In the genomic region with DNA sequence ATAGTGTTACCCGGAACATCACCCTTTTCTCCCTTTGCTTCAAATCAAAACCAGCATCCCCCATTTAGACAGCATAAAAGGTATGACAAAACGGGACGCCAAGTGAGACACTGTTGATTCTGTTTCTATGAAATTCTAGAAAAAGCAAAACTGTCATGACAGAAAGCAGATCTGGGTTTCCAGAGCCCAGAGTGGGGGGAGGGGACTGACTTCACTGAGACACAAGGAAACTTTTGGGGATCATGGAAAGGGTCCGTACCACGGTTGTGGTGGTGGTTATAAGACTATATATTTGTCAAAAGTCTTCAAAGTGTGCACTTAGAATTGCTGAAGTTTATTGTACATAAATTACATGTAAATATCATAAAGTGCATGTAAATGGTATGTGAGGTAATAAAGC, we compare ENCODE assay signal across 23 cellular contexts.
DNase-seq lines count a peak whose midpoint lies in the region; ATAC-seq, FAIRE-seq and TF ChIP-seq lines count a peak whose summit lies in the region.
"Had no signal": no experiment of that assay in that cellular context is flagged by ENCODE, and none has a peak within 500 bp of the region (broad histone marks: within the 10 kb centered on the region; RNA-seq: fewer than 3 reads in every experiment).

No MANE protein-coding gene starts in this region.

- H3K27ac Mint-ChIP-seq in nephron = peak overlapping the region; percentile 64 to 89 (median 65)
- H3K27ac Mint-ChIP-seq: activated naive CD8-positive, alpha-beta T cell treated with anti-CD3 and anti-CD28 coated beads for 36 hours; CD4-positive, alpha-beta T cell; dendritic cell treated with granulocyte-macrophage colony-stimulating factor and Interleukin-4, amounts not matched to agents 40 ng/mL and 50 ng/mL, for 4 days; GM23338; T-cell had no signal

- H3K36me3 ChIP-seq in RWPE2 (ENCODE audit: low read depth) (no peaks in the 10 kb centered on the region), H1 (ENCODE audit: control insufficient read depth in 2 of 4, insufficient read depth in 4 of 4, low read length in 3 of 4) (no peaks in the 10 kb centered on the region), subcutaneous abdominal adipose tissue (ENCODE audit: control insufficient read depth in 5 of 5, insufficient read depth in 5 of 5, low read length in 5 of 5) (no peaks in the 10 kb centered on the region)
- H3K36me3 ChIP-seq: thyroid gland had no signal

- H2BK12ac ChIP-seq in H1 (ENCODE audit: low read depth, low read length) = no peak overlapping the region

- peaks cover 54% of the 10 kb centered on the region for H3K4me1 Mint-ChIP-seq in nephron

- CTCF ChIA-PET in H1 (lab: Charles Lee; ENCODE audit: partially characterized antibody) = interaction anchor here (1.0 kb wide), 1 partner anchor 83 kb away, joined by 4 read pairs; the partner anchor contains the start of gene SLC22A3

- ATAC-seq in RWPE2 (ENCODE audit: low read depth) (no peak), HG03432 (IDR thresholded peaks at IDR 0.05; ENCODE audit: unreplicated experiment) (no peak), GM21737 (IDR thresholded peaks at IDR 0.05; ENCODE audit: unreplicated experiment) (no peak)
- ATAC-seq: GM12878, GM23338, T-cell had no signal

- no peak overlapping the region for H2BK20ac ChIP-seq in H1 (ENCODE audit: low read length)

- H3K23me2 ChIP-seq in H1 (ENCODE audit: low read depth, low read length) = peaks cover 1% of the 10 kb centered on the region; the same call in 1 of the 2 replicates

- no peaks in the 10 kb centered on the region for H3K27me3 ChIP-seq in RWPE2 (ENCODE audit: insufficient read depth, poor library complexity, severe bottlenecking)
- H3K27me3 ChIP-seq in H1 (replicated peaks in 1 of 4; ENCODE audit: control insufficient read depth in 3 of 4, extremely low read depth in 1 of 4, insufficient read depth in 3 of 4, low read length in 3 of 4) = no peaks in the 10 kb centered on the region
- H3K27me3 ChIP-seq in subcutaneous abdominal adipose tissue (ENCODE audit: control insufficient read depth in 5 of 5, insufficient read depth in 4 of 5, low read length in 5 of 5) = no peaks in the 10 kb centered on the region
- H3K27me3 ChIP-seq: thyroid gland had no signal

- TF ChIP-seq CTCF in RWPE2 (IDR thresholded peaks at IDR 0.05; ENCODE audit: poor library complexity, severe bottlenecking) (no peak), H1 (IDR thresholded peaks at IDR 0.05; ENCODE audit: control extremely low read depth in 1 of 3, insufficient read depth in 1 of 3, low read depth in 1 of 3, low read length in 3 of 3) (no peak), nephron (IDR thresholded peaks at IDR 0.05; ENCODE audit: unreplicated experiment in 3 of 3) (no peak)

- H3K4me1 ChIP-seq in RWPE2 (ENCODE audit: insufficient read depth, poor library complexity, severe bottlenecking) (peaks cover 18% of the 10 kb centered on the region), H1 (replicated peaks in 1 of 4; ENCODE audit: control insufficient read depth in 3 of 4, insufficient read depth in 4 of 4, low read length in 3 of 4) (peaks cover 0 to 11% (median 6%) of the 10 kb centered on the region in 4 experiments; a peak in 5 of 7 replicates), subcutaneous abdominal adipose tissue (ENCODE audit: control insufficient read depth in 5 of 5, insufficient read depth in 5 of 5, low read length in 5 of 5) (peaks cover 3 to 49% (median 41%) of the 10 kb centered on the region in 5 donors)
- H3K4me1 ChIP-seq: thyroid gland had no signal

- H2BK120ac ChIP-seq in H1 (replicated peaks; ENCODE audit: low read depth, low read length) = no peak overlapping the region

- H3K36me3 Mint-ChIP-seq in nephron (ENCODE audit: low read depth) = no peaks in the 10 kb centered on the region
- H3K36me3 Mint-ChIP-seq: activated naive CD8-positive, alpha-beta T cell treated with anti-CD3 and anti-CD28 coated beads for 36 hours; T-cell had no signal

- no peak for TF ChIP-seq EP300 in H1 (IDR thresholded peaks at IDR 0.05; ENCODE audit: borderline replicate concordance in 1 of 2, low read depth in 2 of 2, low read length in 2 of 2)

- no peak overlapping the region for H3K56ac ChIP-seq in H1 (replicated peaks; ENCODE audit: insufficient read length, low read depth, low read length)

- H3K4me3 ChIP-seq in RWPE2 (ENCODE audit: severe bottlenecking) = no peak overlapping the region
- no peak overlapping the region for H3K4me3 ChIP-seq in H1 (ENCODE audit: extremely low read depth in 1 of 4, insufficient read depth in 2 of 4, low read depth in 3 of 4, low read length in 4 of 4)
- no peak overlapping the region for H3K4me3 ChIP-seq in subcutaneous abdominal adipose tissue (ENCODE audit: low read depth in 1 of 5, low read length in 5 of 5)
- H3K4me3 ChIP-seq: GM12878, GM23338, thyroid gland had no signal

- peak overlapping the region; percentile 74 for H3K27ac ChIP-seq in RWPE2 (ENCODE audit: poor library complexity, severe bottlenecking)
- no peak overlapping the region for H3K27ac ChIP-seq in H1 (ENCODE audit: low read depth, low read length)
- peak overlapping the region; percentile 63 for H3K27ac ChIP-seq in subcutaneous abdominal adipose tissue (ENCODE audit: low read depth, low read length)
- H3K27ac ChIP-seq: thyroid gland had no signal

- H2AK5ac ChIP-seq in H1 (ENCODE audit: low read depth, low read length) = no peak overlapping the region

- H3K18ac ChIP-seq in H1 (ENCODE audit: extremely low read depth, low read length) = no peak overlapping the region

- H3K4ac ChIP-seq in H1 (replicated peaks; ENCODE audit: insufficient read length, low read depth, low read length) = no peak overlapping the region

- H2BK5ac ChIP-seq in H1 (ENCODE audit: low read depth, low read length) = no peak overlapping the region

- no peaks in the 10 kb centered on the region for H3K9me3 Mint-ChIP-seq in nephron
- H3K9me3 Mint-ChIP-seq: activated naive CD8-positive, alpha-beta T cell treated with anti-CD3 and anti-CD28 coated beads for 36 hours; CD4-positive, alpha-beta T cell; dendritic cell treated with granulocyte-macrophage colony-stimulating factor and Interleukin-4, amounts not matched to agents 40 ng/mL and 50 ng/mL, for 4 days; GM23338; T-cell had no signal

- no peaks in the 10 kb centered on the region for H3K79me2 ChIP-seq in H1 (ENCODE audit: control insufficient read depth in 1 of 2, insufficient read depth in 2 of 2, low read length in 2 of 2)

- TF ChIP-seq POLR2A in H1 (IDR thresholded peaks at IDR 0.05; ENCODE audit: control extremely low read depth in 1 of 2, low read depth in 2 of 2, low read length in 2 of 2) = no peak

- FAIRE-seq in H1 (lab: Jason Lieb, UNC) = peak; percentile 32
- FAIRE-seq: bronchial epithelial cell, GM12878 had no signal

- H3K4me2 ChIP-seq in H1 (ENCODE audit: insufficient read depth in 1 of 2, low read depth in 2 of 2, low read length in 2 of 2) = no peak overlapping the region
- H3K4me2 ChIP-seq: GM23338 had no signal

- no peaks in the 10 kb centered on the region for H4K20me1 ChIP-seq in H1 (replicated peaks in 1 of 2; ENCODE audit: control insufficient read depth in 1 of 2, insufficient read depth in 2 of 2, low read length in 2 of 2)

- no peak for TF ChIP-seq RAD21 in H1 (IDR thresholded peaks at IDR 0.05 in 1 of 2, conservative IDR thresholded peaks at IDR 0.05 in 1 of 2; ENCODE audit: low read depth in 2 of 2, low read length in 2 of 2)

- no peaks in the 10 kb centered on the region for H3K79me1 ChIP-seq in H1 (ENCODE audit: low read depth, low read length)

- peaks cover 10% of the 10 kb centered on the region for H3K27me3 Mint-ChIP-seq in nephron (ENCODE audit: low read depth)

- POLR2A ChIA-PET in H1 (lab: Charles Lee; ENCODE audit: partially characterized antibody) = no interaction called here

- H3K23ac ChIP-seq in H1 (ENCODE audit: insufficient read length) = no peak overlapping the region

- H3K14ac ChIP-seq in H1 (ENCODE audit: insufficient read length) = no peak overlapping the region

- no peak overlapping the region for H4K5ac ChIP-seq in H1 (ENCODE audit: insufficient read length, low read depth, low read length)

- no peak overlapping the region for H2AFZ ChIP-seq in H1 (ENCODE audit: low read length)
- H2AFZ ChIP-seq: GM23338 had no signal

- peak overlapping the region in 1 of 3 experiments; percentile 7 for H3K4me3 Mint-ChIP-seq in nephron
- H3K4me3 Mint-ChIP-seq: activated naive CD8-positive, alpha-beta T cell treated with anti-CD3 and anti-CD28 coated beads for 36 hours; CD4-positive, alpha-beta T cell; dendritic cell treated with granulocyte-macrophage colony-stimulating factor and Interleukin-4, amounts not matched to agents 40 ng/mL and 50 ng/mL, for 4 days; GM23338; T-cell had no signal

- H3K9ac ChIP-seq in H1 (replicated peaks in 1 of 4; ENCODE audit: extremely low read depth in 1 of 4, low read depth in 3 of 4, low read length in 3 of 4) (no peak overlapping the region), subcutaneous abdominal adipose tissue (ENCODE audit: low read length in 5 of 5) (no peak overlapping the region)

- H4K91ac ChIP-seq in H1 (replicated peaks; ENCODE audit: insufficient read length, low read length) = no peak overlapping the region

- H2BK15ac ChIP-seq in H1 (ENCODE audit: low read length) = no peak overlapping the region

- no peak overlapping the region for H4K8ac ChIP-seq in H1 (ENCODE audit: extremely low read depth, insufficient read depth, low read length)

- 85% methylated on average over 5 of the region's 5 CpGs; no CpG with 5 or more reads in 1 of the 2 experiments for WGBS in H1 (ENCODE audit: extremely low coverage in 1 of 2, insufficient coverage in 1 of 2, insufficient read length in 1 of 2, insufficient replicate concordance in 2 of 2, low coverage in 1 of 2, low lambda C conversion rate in 2 of 2, missing lambda C conversion rate in 1 of 2), 2 experiments

- no peaks in the 10 kb centered on the region for H3K9me3 ChIP-seq in RWPE2 (ENCODE audit: severe bottlenecking)
- no peaks in the 10 kb centered on the region for H3K9me3 ChIP-seq in H1 (ENCODE audit: insufficient read depth in 2 of 2, low read depth in 1 of 2, low read length in 1 of 2)
- no peaks in the 10 kb centered on the region for H3K9me3 ChIP-seq in subcutaneous abdominal adipose tissue (ENCODE audit: control insufficient read depth in 5 of 5, low read length in 5 of 5)
- H3K9me3 ChIP-seq: thyroid gland had no signal

- DNase-seq in RWPE2 (ENCODE audit: low spot score) (no peak), H1 (ENCODE audit: low read depth in 1 of 2, low spot score in 2 of 2) (no peak), DMS53 (lab: John Stamatoyannopoulos, UW) (no peak), D341Med (ENCODE audit: low spot score) (no peak)
- DNase-seq: activated CD4-positive, alpha-beta T cell treated with anti-CD3 and anti-CD28 coated beads for 4 hours; activated naive CD8-positive, alpha-beta T cell treated with anti-CD3 and anti-CD28 coated beads for 36 hours; CD4-positive, alpha-beta T cell; foreskin melanocyte; MM.1S; NCI-H1694 treated with DMSO at 0.1 percent for 48 hours; NCI-H774; OCI-M1; SIG-M5; T-cell; thyroid gland had no signal

TF ChIP-seq in H1, 55 proteins besides CTCF, POLR2A, EP300 and RAD21 (continues in another document):
- TF ChIP-seq CREB1 (IDR thresholded peaks at IDR 0.05) (no peak), GABPA (IDR thresholded peaks at IDR 0.05; ENCODE audit: borderline replicate concordance, insufficient read depth, low read length) (no peak), RBBP5 (IDR thresholded peaks at IDR 0.05; ENCODE audit: borderline replicate concordance, low read depth, low read length) (no peak)
